ENCODE assay signal across 25 cellular contexts in genomic region chr3:59522550-59522949, GRCh38.
"Had no signal": no experiment of that assay in that cellular context is flagged by ENCODE, and none has a peak within 500 bp of the region (broad histone marks: within the 10 kb centered on the region; RNA-seq: fewer than 3 reads in every experiment).

No MANE protein-coding gene starts in this region.

- H3K9me3 ChIP-seq: ovary, right lobe of liver, sigmoid colon, suprapubic skin, testis, tibial artery, transverse colon, vagina had no signal

- H3K27ac ChIP-seq: neural progenitor cell, ovary, parathyroid adenoma, right lobe of liver, sigmoid colon, suprapubic skin, testis, tibial artery, transverse colon, vagina had no signal

- H3K36me3 ChIP-seq: neural progenitor cell, ovary, right lobe of liver, sigmoid colon, suprapubic skin, tibial artery, transverse colon, vagina had no signal

- ATAC-seq: naive thymus-derived CD4-positive, alpha-beta T cell; natural killer cell; right cardiac atrium; right lobe of liver; stimulated activated effector memory CD8-positive, alpha-beta T cell treated with anti-CD3 and anti-CD28 coated beads, Interleukin-12 subunit alpha, Interleukin-12 subunit beta, amount 100 ng/mL, for 72 hours; stimulated activated naive B cell treated with anti-CD40 and anti-IgM and Interleukin-4, amounts not matched to agents 10 μg/mL and 1 μg/mL and 100 μg/mL, for 72 hours; stimulated activated naive CD8-positive, alpha-beta T cell treated with anti-CD3 and anti-CD28 coated beads, Interleukin-15, amount 100 ng/mL, for 72 hours; stimulated activated naive CD8-positive, alpha-beta T cell treated with anti-CD3 and anti-CD28 coated beads, Interleukin-15, Interleukin-2, amounts not matched to agents 100 U/mL and 50 U/mL, for 24 hours had no signal

- H3K4me2 ChIP-seq: neural progenitor cell had no signal

- H3K27me3 ChIP-seq: neural progenitor cell, ovary, right lobe of liver, sigmoid colon, testis, tibial artery, vagina had no signal

- DNase-seq: naive thymus-derived CD4-positive, alpha-beta T cell; natural killer cell; occipital lobe; ovary; posterior cingulate gyrus; right cardiac atrium; right lobe of liver; sigmoid colon; small intestine; stimulated activated CD4-positive, alpha-beta T cell treated with anti-CD3 and anti-CD28 coated beads, Interleukin-15, amount 100 ng/mL, for 24 hours; stimulated activated CD4-positive, alpha-beta T cell treated with anti-CD3 and anti-CD28 coated beads, Interleukin-2, amount 100 ng/mL, for 24 hours; stimulated activated CD4-positive, alpha-beta T cell treated with anti-CD3 and anti-CD28 coated beads, Interleukin-2, amount 100 ng/mL, for 48 hours; stimulated activated CD4-positive, alpha-beta T cell treated with anti-CD3 and anti-CD28 coated beads, Interleukin-4, amount 100 ng/mL, for 24 hours; stimulated activated naive B cell treated with anti-CD40 and anti-IgM and Interleukin-4, amounts not matched to agents 10 μg/mL and 1 μg/mL and 100 μg/mL, for 72 hours; stimulated activated naive CD8-positive, alpha-beta T cell treated with anti-CD3 and anti-CD28 coated beads, Interleukin-15, amount 100 ng/mL, for 72 hours; stimulated activated naive CD8-positive, alpha-beta T cell treated with anti-CD3 and anti-CD28 coated beads, Interleukin-15, Interleukin-2, amounts not matched to agents 100 U/mL and 50 U/mL, for 24 hours; substantia nigra; testis; tibial artery; transverse colon had no signal

- H3K79me2 ChIP-seq: parathyroid adenoma had no signal

- H2AFZ ChIP-seq: neural progenitor cell, parathyroid adenoma had no signal

- H3K9ac ChIP-seq: neural progenitor cell, parathyroid adenoma had no signal

- H3K4me3 ChIP-seq: neural progenitor cell, ovary, right lobe of liver, sigmoid colon, suprapubic skin, testis, tibial artery, transverse colon, vagina had no signal

- H3K4me1 ChIP-seq: parathyroid adenoma, right lobe of liver, sigmoid colon, suprapubic skin, testis, tibial artery, transverse colon, vagina had no signal
